ENCODE assay signal across 10 cellular contexts in the genomic region with DNA sequence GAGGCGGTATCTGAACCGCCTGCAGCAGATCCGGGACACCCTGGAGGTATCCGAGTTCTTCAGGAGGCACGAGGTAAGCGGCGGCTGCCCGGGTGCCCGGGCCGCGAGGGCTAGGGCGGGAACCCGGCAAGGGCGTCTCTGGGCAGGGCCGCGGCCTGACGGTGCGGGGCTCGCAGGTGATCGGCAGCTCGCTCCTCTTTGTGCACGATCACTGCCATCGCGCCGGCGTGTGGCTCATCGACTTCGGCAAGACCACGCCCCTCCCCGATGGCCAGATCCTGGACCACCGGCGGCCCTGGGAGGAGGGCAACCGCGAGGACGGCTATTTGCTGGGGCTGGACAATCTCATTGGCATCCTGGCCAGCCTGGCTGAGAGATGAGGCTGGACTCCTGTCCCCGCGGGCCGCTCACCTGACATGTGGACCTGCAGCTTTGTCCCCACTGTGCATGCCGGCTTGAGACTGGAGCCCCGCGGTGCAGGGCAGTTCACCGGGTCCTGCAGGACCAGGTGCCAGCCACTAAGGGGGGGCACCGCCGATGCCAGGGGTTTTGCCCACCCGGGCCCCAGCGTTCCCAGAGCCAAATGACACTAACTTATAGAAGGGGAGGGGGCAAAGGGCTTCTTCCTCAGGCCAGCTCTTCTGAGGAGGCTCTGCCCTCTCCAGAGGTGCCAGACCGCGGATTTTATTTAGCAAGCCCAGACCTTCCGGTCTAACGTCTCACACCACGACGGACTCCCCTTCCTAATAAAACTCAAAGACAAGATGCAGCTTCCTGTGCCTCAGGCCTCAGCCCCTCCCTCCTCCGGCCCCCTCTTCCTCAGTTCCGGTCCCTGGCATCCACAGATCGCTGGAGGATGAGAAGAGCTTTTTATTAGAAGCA. TPM values are rescaled to one million over a fixed set of nuclear protein-coding genes. Genes with fewer than 3 reads are reported as not detected.
DNase-seq lines count a peak whose midpoint lies in the region; ATAC-seq lines count a peak whose summit lies in the region.
"Had no signal": no experiment of that assay in that cellular context is flagged by ENCODE, and none has a peak within 500 bp of the region (broad histone marks: within the 10 kb centered on the region; RNA-seq: fewer than 3 reads in every experiment).

No MANE protein-coding gene starts in this region.

- no peaks in the 10 kb centered on the region for H3K27me3 ChIP-seq in CD4-positive, alpha-beta memory T cell (ENCODE audit: insufficient read depth, low read length)
- H3K27me3 ChIP-seq in HUES6 (ENCODE audit: control insufficient read depth, insufficient read depth, low read length): peaks cover 98% of the 10 kb centered on the region

- H3K4me3 ChIP-seq in CD4-positive, alpha-beta memory T cell (ENCODE audit: low read length in 2 of 2): peak overlapping the region; percentile 23 to 50
- H3K4me3 ChIP-seq in HUES6 (ENCODE audit: low read depth, low read length): peak overlapping the region; percentile 59

- no peaks in the 10 kb centered on the region for H3K36me3 Mint-ChIP-seq in CD4-positive, alpha-beta memory T cell
- H3K36me3 Mint-ChIP-seq in central memory CD8-positive, alpha-beta T cell (ENCODE audit: insufficient read depth): peaks cover 2% of the 10 kb centered on the region
- no peaks in the 10 kb centered on the region for H3K36me3 Mint-ChIP-seq in natural killer cell treated with Interleukin-12 subunit alpha and Interleukin-12 subunit beta and Interleukin-15 and Interleukin-18, amount 100 ng/mL, for 72 hours

- H3K27ac Mint-ChIP-seq in CD4-positive, alpha-beta memory T cell: peak overlapping the region in 2 of 7 donors; percentile 15 to 62
- no peak overlapping the region for H3K27ac Mint-ChIP-seq in central memory CD8-positive, alpha-beta T cell (ENCODE audit: low read depth)
- H3K27ac Mint-ChIP-seq in natural killer cell treated with Interleukin-12 subunit alpha and Interleukin-12 subunit beta and Interleukin-15 and Interleukin-18, amount 100 ng/mL, for 72 hours: no peak overlapping the region

- intact Hi-C loops in CD4-positive, alpha-beta memory T cell (cut with micrococcal nuclease): loop anchor here (1.0 to 5.0 kb wide), 3 partner anchors 10 to 54 kb away; partner anchors contain the start of genes ITPKA, RPAP1 and TYRO3

- H3K4me1 ChIP-seq in CD4-positive, alpha-beta memory T cell (ENCODE audit: insufficient read depth, low read length): peaks cover 19% of the 10 kb centered on the region
- H3K4me1 ChIP-seq in HUES6 (ENCODE audit: control insufficient read depth, insufficient read depth, low read length): peaks cover 21% of the 10 kb centered on the region

- no peaks in the 10 kb centered on the region for H3K9me3 Mint-ChIP-seq in CD4-positive, alpha-beta memory T cell
- no peaks in the 10 kb centered on the region for H3K9me3 Mint-ChIP-seq in central memory CD8-positive, alpha-beta T cell
- no peaks in the 10 kb centered on the region for H3K9me3 Mint-ChIP-seq in natural killer cell treated with Interleukin-12 subunit alpha and Interleukin-12 subunit beta and Interleukin-15 and Interleukin-18, amount 100 ng/mL, for 72 hours

- peak; percentile 11 for ATAC-seq in central memory CD8-positive, alpha-beta T cell (replicated peaks; ENCODE audit: extremely low read depth, poor library complexity, severe bottlenecking)
- ATAC-seq in natural killer cell treated with Interleukin-12 subunit alpha and Interleukin-12 subunit beta and Interleukin-15 and Interleukin-18, amount 100 ng/mL, for 72 hours: peak; percentile 36 to 37
- ATAC-seq in GM21526 (IDR thresholded peaks at IDR 0.05; ENCODE audit: low FRiP score, unreplicated experiment): no peak

- peaks cover 10 to 20% of the 10 kb centered on the region in 2 donors for H3K27me3 Mint-ChIP-seq in CD4-positive, alpha-beta memory T cell
- peaks cover 55% of the 10 kb centered on the region for H3K27me3 Mint-ChIP-seq in central memory CD8-positive, alpha-beta T cell
- peaks cover 12 to 21% of the 10 kb centered on the region in 2 donors for H3K27me3 Mint-ChIP-seq in natural killer cell treated with Interleukin-12 subunit alpha and Interleukin-12 subunit beta and Interleukin-15 and Interleukin-18, amount 100 ng/mL, for 72 hours

- H3K36me3 ChIP-seq in CD4-positive, alpha-beta memory T cell (ENCODE audit: insufficient read depth, low read length): no peaks in the 10 kb centered on the region
- H3K36me3 ChIP-seq in HUES6 (ENCODE audit: control insufficient read depth, insufficient read depth, low read length): no peaks in the 10 kb centered on the region

- no peak for DNase-seq in CD4-positive, alpha-beta memory T cell
- DNase-seq in central memory CD8-positive, alpha-beta T cell (ENCODE audit: low spot score in 2 of 2): no peak
- DNase-seq in natural killer cell treated with Interleukin-12 subunit alpha and Interleukin-12 subunit beta and Interleukin-15 and Interleukin-18, amount 100 ng/mL, for 72 hours (ENCODE audit: low spot score): no peak
- no peak for DNase-seq in dedifferentiated amniotic fluid mesenchymal stem cell (ENCODE audit: extremely low spot score)
- DNase-seq in NCI-H510A (lab: John Stamatoyannopoulos, UW): no peak
- no peak for DNase-seq in amniotic stem cell (lab: John Stamatoyannopoulos, UW)
- DNase-seq: GDM1, NCI-H2107 had no signal

- H3K9ac ChIP-seq in HUES6 (ENCODE audit: low read length): no peak overlapping the region

- H3K27ac ChIP-seq in CD4-positive, alpha-beta memory T cell (ENCODE audit: low read depth, low read length): no peak overlapping the region
- H3K27ac ChIP-seq in HUES6 (ENCODE audit: low read depth, low read length): no peak overlapping the region

- peaks cover 5 to 28% (median 10%) of the 10 kb centered on the region in 4 donors for H3K4me1 Mint-ChIP-seq in CD4-positive, alpha-beta memory T cell
- peaks cover 13% of the 10 kb centered on the region for H3K4me1 Mint-ChIP-seq in central memory CD8-positive, alpha-beta T cell
- H3K4me1 Mint-ChIP-seq in natural killer cell treated with Interleukin-12 subunit alpha and Interleukin-12 subunit beta and Interleukin-15 and Interleukin-18, amount 100 ng/mL, for 72 hours (ENCODE audit: low read depth in 2 of 2): peaks cover 0 to 11% of the 10 kb centered on the region in 2 donors

- POLR2A ChIA-PET in CD4-positive, alpha-beta memory T cell (lab: Charles Lee; ENCODE audit: partially characterized antibody): interaction anchor here (1.3 to 1.5 kb wide), 2 partner anchors 10 to 55 kb away, joined by 3 to 4 read pairs; partner anchors contain the start of gene ITPKA

- H3K9me3 ChIP-seq in CD4-positive, alpha-beta memory T cell (ENCODE audit: control insufficient read depth in 1 of 2, low read length in 2 of 2): no peaks in the 10 kb centered on the region
- H3K9me3 ChIP-seq in HUES6 (ENCODE audit: control insufficient read depth, insufficient read depth, low read depth, low read length): no peaks in the 10 kb centered on the region

- peak overlapping the region; percentile 73 to 84 (median 76) for H3K4me3 Mint-ChIP-seq in CD4-positive, alpha-beta memory T cell
- H3K4me3 Mint-ChIP-seq in central memory CD8-positive, alpha-beta T cell: peak overlapping the region; percentile 73
- H3K4me3 Mint-ChIP-seq in natural killer cell treated with Interleukin-12 subunit alpha and Interleukin-12 subunit beta and Interleukin-15 and Interleukin-18, amount 100 ng/mL, for 72 hours: peak overlapping the region; percentile 52

- CTCF ChIA-PET in CD4-positive, alpha-beta memory T cell (lab: Charles Lee; ENCODE audit: partially characterized antibody): interaction anchor here (1.9 kb wide), 1 partner anchor 37 kb away, joined by 6 read pairs; no protein-coding TSS in a partner anchor

RNA-seq across cellular contexts. Expression of gene ITPKA, which starts 9.4 kb away (rescaled TPM):
- under 1 TPM in 1 of 2 experiments, not detected in 1; 0.36 TPM for total RNA-seq in CD4-positive, alpha-beta memory T cell
- polyA plus RNA-seq in CD4-positive, alpha-beta memory T cell: under 1 TPM; 0.23 to 0.46 TPM
- under 1 TPM in 1 of 2 donors, not detected in 1; 0.22 TPM for total RNA-seq in natural killer cell treated with Interleukin-12 subunit alpha and Interleukin-12 subunit beta and Interleukin-15 and Interleukin-18, amount 100 ng/mL, for 72 hours

RNA-seq across cellular contexts. Expression of gene LTK, which starts 10.6 kb away (rescaled TPM):
- total RNA-seq in CD4-positive, alpha-beta memory T cell: 1 to 10 TPM; 3.7 to 3.8 TPM
- polyA plus RNA-seq in CD4-positive, alpha-beta memory T cell: 1 to 10 TPM; 1.9 to 5.1 TPM
- under 1 TPM in 1 of 2 donors, not detected in 1; 0.47 TPM for total RNA-seq in natural killer cell treated with Interleukin-12 subunit alpha and Interleukin-12 subunit beta and Interleukin-15 and Interleukin-18, amount 100 ng/mL, for 72 hours

RNA-seq across cellular contexts. Expression of gene RPAP1, which starts 41.0 kb away (rescaled TPM):
- 10 to 100 TPM; 50.6 to 52.2 TPM for total RNA-seq in CD4-positive, alpha-beta memory T cell
- 10 to 100 TPM in 1 of 2 donors, 1 to 10 TPM in 1; 5.5 to 18.2 TPM for polyA plus RNA-seq in CD4-positive, alpha-beta memory T cell
- 10 to 100 TPM; 46.0 to 72.3 TPM for total RNA-seq in natural killer cell treated with Interleukin-12 subunit alpha and Interleukin-12 subunit beta and Interleukin-15 and Interleukin-18, amount 100 ng/mL, for 72 hours

RNA-seq across cellular contexts. Expression of gene TYRO3, which starts 56.0 kb away (rescaled TPM):
- total RNA-seq in CD4-positive, alpha-beta memory T cell: under 1 TPM; 0.17 to 0.36 TPM
- polyA plus RNA-seq in CD4-positive, alpha-beta memory T cell: under 1 TPM in 1 of 2 donors, not detected in 1; 0.11 TPM
- total RNA-seq in natural killer cell treated with Interleukin-12 subunit alpha and Interleukin-12 subunit beta and Interleukin-15 and Interleukin-18, amount 100 ng/mL, for 72 hours: under 1 TPM; 0.36 to 0.86 TPM
